1 cellular context compared by ENCODE assay signal in genomic region chr12:121875582-121875981, GRCh38.
TF ChIP-seq lines count a peak whose summit lies in the region.

No MANE protein-coding gene starts in this region.

TF ChIP-seq in liver, 16 proteins besides CTCF, POLR2A, EP300 and RAD21 (continued from another document):
- TF ChIP-seq MAX (IDR thresholded peaks at IDR 0.05) = no peak
- no peak for TF ChIP-seq EGR1 (IDR thresholded peaks at IDR 0.05; ENCODE audit: low read depth in 2 of 2)
- no peak for TF ChIP-seq JUND (IDR thresholded peaks at IDR 0.05)
